1 cellular context compared by ENCODE assay signal in the genomic region with DNA sequence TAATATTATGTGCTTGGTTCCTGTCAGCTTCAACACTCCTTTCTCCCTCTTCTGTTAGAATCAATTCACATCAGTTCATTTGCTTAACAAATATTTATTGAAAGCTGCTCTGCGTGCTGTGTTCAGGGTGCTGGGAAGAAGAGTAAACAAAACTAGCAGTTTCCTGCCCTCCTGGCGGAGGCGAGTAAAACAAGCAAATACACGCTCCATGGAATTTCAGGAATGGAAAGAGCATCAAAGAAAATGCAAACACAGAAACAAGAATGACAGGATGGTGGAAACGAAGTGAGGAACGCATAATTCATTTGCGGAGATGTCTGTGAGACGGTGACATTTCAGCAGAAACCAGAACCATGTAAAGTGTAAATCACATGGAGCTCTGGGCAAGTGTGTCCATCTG.
TF ChIP-seq lines count a peak whose summit lies in the region.

No MANE protein-coding gene starts in this region.

TF ChIP-seq in HepG2, 621 proteins besides CTCF, POLR2A, EP300 and RAD21 (continued from another document and continues in another):
- TF ChIP-seq ZNF570 (CRISPR knock-in tag; IDR thresholded peaks at IDR 0.05; ENCODE audit: borderline replicate concordance) (no peak), ZNF766 (CRISPR knock-in tag; IDR thresholded peaks at IDR 0.05; ENCODE audit: borderline replicate concordance) (no peak), TCF7 (IDR thresholded peaks at IDR 0.05; ENCODE audit: low read depth) (peak; percentile 91), RORA (CRISPR knock-in tag; IDR thresholded peaks at IDR 0.05) (no peak), HDAC6 (IDR thresholded peaks at IDR 0.05; ENCODE audit: low read depth, low read length) (no peak), AFF4 (CRISPR knock-in tag; IDR thresholded peaks at IDR 0.05) (no peak), CBX1 (IDR thresholded peaks at IDR 0.05; ENCODE audit: low read depth) (no peak), GFI1 (CRISPR knock-in tag; IDR thresholded peaks at IDR 0.05; ENCODE audit: borderline replicate concordance) (peak; percentile 78), ZNF552 (CRISPR knock-in tag; IDR thresholded peaks at IDR 0.05; ENCODE audit: borderline replicate concordance) (no peak), ETV5 (CRISPR knock-in tag; IDR thresholded peaks at IDR 0.05; ENCODE audit: borderline replicate concordance) (peak; percentile 92), ZNF691 (CRISPR knock-in tag; IDR thresholded peaks at IDR 0.05; ENCODE audit: borderline replicate concordance, low read depth) (peak; percentile 38; the same call in 1 of the 2 replicates), ZFP36L1 (CRISPR knock-in tag; IDR thresholded peaks at IDR 0.05) (no peak), POLR2G (IDR thresholded peaks at IDR 0.05; ENCODE audit: low read depth, low read length) (no peak), ZNF225 (CRISPR knock-in tag; IDR thresholded peaks at IDR 0.05) (no peak), ZNF790 (CRISPR knock-in tag; IDR thresholded peaks at IDR 0.05; ENCODE audit: borderline replicate concordance) (no peak), BRD4 (CRISPR knock-in tag; IDR thresholded peaks at IDR 0.05) (no peak), XBP1 (CRISPR knock-in tag; IDR thresholded peaks at IDR 0.05) (no peak), HDAC1 (CRISPR knock-in tag; IDR thresholded peaks at IDR 0.05) (peak; percentile 85), HOXA3 (CRISPR knock-in tag; IDR thresholded peaks at IDR 0.05) (peak; percentile 56; the same call in 1 of the 2 replicates), CHD2 (IDR thresholded peaks at IDR 0.05; ENCODE audit: low read depth, low read length) (no peak), HOXA9 (CRISPR knock-in tag; IDR thresholded peaks at IDR 0.05; ENCODE audit: borderline replicate concordance) (no peak), ZNF20 (CRISPR knock-in tag; IDR thresholded peaks at IDR 0.05) (no peak), HNRNPK (IDR thresholded peaks at IDR 0.05; ENCODE audit: low read depth, low read length, poor library complexity, severe bottlenecking) (no peak), MYC (CRISPR knock-in tag; IDR thresholded peaks at IDR 0.05; ENCODE audit: borderline replicate concordance) (no peak), HOMEZ (CRISPR knock-in tag; IDR thresholded peaks at IDR 0.05; ENCODE audit: low read depth) (peak; percentile 92), ETV6 (CRISPR knock-in tag; conservative IDR thresholded peaks at IDR 0.05) (no peak)
- TF ChIP-seq, protein P1, sequence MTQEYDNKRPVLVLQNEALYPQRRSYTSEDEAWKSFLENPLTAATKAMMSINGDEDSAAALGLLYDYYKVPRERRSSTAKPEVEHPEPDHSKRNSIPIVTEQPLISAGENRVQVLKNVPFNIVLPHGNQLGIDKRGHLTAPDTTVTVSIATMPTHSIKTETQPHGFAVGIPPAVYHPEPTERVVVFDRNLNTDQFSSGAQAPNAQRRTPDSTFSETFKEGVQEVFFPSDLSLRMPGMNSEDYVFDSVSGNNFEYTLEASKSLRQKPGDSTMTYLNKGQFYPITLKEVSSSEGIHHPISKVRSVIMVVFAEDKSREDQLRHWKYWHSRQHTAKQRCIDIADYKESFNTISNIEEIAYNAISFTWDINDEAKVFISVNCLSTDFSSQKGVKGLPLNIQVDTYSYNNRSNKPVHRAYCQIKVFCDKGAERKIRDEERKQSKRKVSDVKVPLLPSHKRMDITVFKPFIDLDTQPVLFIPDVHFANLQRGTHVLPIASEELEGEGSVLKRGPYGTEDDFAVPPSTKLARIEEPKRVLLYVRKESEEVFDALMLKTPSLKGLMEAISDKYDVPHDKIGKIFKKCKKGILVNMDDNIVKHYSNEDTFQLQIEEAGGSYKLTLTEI (CRISPR knock-in tag; conservative IDR thresholded peaks at IDR 0.05), result no peak
- TF ChIP-seq, protein P2, sequence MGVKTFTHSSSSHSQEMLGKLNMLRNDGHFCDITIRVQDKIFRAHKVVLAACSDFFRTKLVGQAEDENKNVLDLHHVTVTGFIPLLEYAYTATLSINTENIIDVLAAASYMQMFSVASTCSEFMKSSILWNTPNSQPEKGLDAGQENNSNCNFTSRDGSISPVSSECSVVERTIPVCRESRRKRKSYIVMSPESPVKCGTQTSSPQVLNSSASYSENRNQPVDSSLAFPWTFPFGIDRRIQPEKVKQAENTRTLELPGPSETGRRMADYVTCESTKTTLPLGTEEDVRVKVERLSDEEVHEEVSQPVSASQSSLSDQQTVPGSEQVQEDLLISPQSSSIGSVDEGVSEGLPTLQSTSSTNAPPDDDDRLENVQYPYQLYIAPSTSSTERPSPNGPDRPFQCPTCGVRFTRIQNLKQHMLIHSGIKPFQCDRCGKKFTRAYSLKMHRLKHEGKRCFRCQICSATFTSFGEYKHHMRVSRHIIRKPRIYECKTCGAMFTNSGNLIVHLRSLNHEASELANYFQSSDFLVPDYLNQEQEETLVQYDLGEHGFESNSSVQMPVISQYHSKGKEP (CRISPR knock-in tag; IDR thresholded peaks at IDR 0.05), result no peak
- TF ChIP-seq, protein P3, sequence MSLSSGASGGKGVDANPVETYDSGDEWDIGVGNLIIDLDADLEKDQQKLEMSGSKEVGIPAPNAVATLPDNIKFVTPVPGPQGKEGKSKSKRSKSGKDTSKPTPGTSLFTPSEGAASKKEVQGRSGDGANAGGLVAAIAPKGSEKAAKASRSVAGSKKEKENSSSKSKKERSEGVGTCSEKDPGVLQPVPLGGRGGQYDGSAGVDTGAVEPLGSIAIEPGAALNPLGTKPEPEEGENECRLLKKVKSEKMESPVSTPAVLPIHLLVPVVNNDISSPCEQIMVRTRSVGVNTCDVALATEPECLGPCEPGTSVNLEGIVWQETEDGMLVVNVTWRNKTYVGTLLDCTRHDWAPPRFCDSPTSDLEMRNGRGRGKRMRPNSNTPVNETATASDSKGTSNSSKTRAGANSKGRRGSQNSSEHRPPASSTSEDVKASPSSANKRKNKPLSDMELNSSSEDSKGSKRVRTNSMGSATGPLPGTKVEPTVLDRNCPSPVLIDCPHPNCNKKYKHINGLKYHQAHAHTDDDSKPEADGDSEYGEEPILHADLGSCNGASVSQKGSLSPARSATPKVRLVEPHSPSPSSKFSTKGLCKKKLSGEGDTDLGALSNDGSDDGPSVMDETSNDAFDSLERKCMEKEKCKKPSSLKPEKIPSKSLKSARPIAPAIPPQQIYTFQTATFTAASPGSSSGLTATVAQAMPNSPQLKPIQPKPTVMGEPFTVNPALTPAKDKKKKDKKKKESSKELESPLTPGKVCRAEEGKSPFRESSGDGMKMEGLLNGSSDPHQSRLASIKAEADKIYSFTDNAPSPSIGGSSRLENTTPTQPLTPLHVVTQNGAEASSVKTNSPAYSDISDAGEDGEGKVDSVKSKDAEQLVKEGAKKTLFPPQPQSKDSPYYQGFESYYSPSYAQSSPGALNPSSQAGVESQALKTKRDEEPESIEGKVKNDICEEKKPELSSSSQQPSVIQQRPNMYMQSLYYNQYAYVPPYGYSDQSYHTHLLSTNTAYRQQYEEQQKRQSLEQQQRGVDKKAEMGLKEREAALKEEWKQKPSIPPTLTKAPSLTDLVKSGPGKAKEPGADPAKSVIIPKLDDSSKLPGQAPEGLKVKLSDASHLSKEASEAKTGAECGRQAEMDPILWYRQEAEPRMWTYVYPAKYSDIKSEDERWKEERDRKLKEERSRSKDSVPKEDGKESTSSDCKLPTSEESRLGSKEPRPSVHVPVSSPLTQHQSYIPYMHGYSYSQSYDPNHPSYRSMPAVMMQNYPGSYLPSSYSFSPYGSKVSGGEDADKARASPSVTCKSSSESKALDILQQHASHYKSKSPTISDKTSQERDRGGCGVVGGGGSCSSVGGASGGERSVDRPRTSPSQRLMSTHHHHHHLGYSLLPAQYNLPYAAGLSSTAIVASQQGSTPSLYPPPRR (CRISPR knock-in tag; IDR thresholded peaks at IDR 0.05; ENCODE audit: borderline replicate concordance), result peak; percentile 96
- TF ChIP-seq, protein P4, sequence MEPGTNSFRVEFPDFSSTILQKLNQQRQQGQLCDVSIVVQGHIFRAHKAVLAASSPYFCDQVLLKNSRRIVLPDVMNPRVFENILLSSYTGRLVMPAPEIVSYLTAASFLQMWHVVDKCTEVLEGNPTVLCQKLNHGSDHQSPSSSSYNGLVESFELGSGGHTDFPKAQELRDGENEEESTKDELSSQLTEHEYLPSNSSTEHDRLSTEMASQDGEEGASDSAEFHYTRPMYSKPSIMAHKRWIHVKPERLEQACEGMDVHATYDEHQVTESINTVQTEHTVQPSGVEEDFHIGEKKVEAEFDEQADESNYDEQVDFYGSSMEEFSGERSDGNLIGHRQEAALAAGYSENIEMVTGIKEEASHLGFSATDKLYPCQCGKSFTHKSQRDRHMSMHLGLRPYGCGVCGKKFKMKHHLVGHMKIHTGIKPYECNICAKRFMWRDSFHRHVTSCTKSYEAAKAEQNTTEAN (CRISPR knock-in tag; conservative IDR thresholded peaks at IDR 0.05), result no peak
- TF ChIP-seq, protein P5, sequence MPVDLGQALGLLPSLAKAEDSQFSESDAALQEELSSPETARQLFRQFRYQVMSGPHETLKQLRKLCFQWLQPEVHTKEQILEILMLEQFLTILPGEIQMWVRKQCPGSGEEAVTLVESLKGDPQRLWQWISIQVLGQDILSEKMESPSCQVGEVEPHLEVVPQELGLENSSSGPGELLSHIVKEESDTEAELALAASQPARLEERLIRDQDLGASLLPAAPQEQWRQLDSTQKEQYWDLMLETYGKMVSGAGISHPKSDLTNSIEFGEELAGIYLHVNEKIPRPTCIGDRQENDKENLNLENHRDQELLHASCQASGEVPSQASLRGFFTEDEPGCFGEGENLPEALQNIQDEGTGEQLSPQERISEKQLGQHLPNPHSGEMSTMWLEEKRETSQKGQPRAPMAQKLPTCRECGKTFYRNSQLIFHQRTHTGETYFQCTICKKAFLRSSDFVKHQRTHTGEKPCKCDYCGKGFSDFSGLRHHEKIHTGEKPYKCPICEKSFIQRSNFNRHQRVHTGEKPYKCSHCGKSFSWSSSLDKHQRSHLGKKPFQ (CRISPR knock-in tag; IDR thresholded peaks at IDR 0.05; ENCODE audit: insufficient replicate concordance), result no peak
- TF ChIP-seq, protein P6, sequence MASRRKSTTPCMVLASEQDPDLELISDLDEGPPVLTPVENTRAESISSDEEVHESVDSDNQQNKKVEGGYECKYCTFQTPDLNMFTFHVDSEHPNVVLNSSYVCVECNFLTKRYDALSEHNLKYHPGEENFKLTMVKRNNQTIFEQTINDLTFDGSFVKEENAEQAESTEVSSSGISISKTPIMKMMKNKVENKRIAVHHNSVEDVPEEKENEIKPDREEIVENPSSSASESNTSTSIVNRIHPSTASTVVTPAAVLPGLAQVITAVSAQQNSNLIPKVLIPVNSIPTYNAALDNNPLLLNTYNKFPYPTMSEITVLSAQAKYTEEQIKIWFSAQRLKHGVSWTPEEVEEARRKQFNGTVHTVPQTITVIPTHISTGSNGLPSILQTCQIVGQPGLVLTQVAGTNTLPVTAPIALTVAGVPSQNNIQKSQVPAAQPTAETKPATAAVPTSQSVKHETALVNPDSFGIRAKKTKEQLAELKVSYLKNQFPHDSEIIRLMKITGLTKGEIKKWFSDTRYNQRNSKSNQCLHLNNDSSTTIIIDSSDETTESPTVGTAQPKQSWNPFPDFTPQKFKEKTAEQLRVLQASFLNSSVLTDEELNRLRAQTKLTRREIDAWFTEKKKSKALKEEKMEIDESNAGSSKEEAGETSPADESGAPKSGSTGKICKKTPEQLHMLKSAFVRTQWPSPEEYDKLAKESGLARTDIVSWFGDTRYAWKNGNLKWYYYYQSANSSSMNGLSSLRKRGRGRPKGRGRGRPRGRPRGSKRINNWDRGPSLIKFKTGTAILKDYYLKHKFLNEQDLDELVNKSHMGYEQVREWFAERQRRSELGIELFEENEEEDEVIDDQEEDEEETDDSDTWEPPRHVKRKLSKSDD (CRISPR knock-in tag; IDR thresholded peaks at IDR 0.05; ENCODE audit: low read depth), result no peak
- TF ChIP-seq, protein P7, sequence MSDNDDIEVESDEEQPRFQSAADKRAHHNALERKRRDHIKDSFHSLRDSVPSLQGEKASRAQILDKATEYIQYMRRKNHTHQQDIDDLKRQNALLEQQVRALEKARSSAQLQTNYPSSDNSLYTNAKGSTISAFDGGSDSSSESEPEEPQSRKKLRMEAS (IDR thresholded peaks at IDR 0.05), result peak; percentile 37; the same call in 1 of the 2 replicates
